Comparison of ENCODE assay signal across 1 cellular context in the genomic region with DNA sequence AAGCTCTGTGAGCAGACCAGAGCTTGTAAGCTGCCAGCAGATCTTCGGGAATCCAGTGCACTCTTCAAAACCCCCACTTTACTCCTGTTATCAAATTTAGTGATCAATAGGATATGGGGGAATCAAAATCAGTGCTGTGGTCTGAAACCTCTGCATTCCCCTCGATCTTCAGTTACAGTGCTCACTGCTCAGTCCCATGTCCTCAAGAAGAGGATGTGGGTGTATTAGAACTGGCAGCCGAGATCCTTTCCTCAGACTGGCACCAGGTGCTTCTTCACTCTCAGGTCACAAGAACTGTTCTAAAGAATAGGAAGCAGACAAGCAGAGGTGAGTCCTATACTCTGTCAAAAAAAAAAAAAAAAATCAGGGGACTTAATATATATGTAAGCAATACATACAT.
TF ChIP-seq lines count a peak whose summit lies in the region.

No MANE protein-coding gene starts in this region.

TF ChIP-seq in GM23338, 12 proteins besides CTCF, POLR2A, EP300 and RAD21:
- TF ChIP-seq ZNF114 (CRISPR knock-in tag; IDR thresholded peaks at IDR 0.05) (no peak), EZH2 (IDR thresholded peaks at IDR 0.05; ENCODE audit: low read depth, unreplicated experiment) (no peak), POLR2AphosphoS5 (IDR thresholded peaks at IDR 0.05; ENCODE audit: low read depth) (no peak)
